ENCODE assay signal across 11 cellular contexts in genomic region chr22:42747701-42748513, GRCh38. TPM values are rescaled to one million over a fixed set of nuclear protein-coding genes. Genes with fewer than 3 reads are reported as not detected.
DNase-seq lines count a peak whose midpoint lies in the region; ATAC-seq, FAIRE-seq and TF ChIP-seq lines count a peak whose summit lies in the region.
"Had no signal": no experiment of that assay in that cellular context is flagged by ENCODE, and none has a peak within 500 bp of the region (broad histone marks: within the 10 kb centered on the region; RNA-seq: fewer than 3 reads in every experiment).

No MANE protein-coding gene starts in this region.

- dilution Hi-C loops in keratinocyte (cut with MboI; ENCODE audit: extremely low pct_ligation_motif_present, low sequenced_read_pairs), result no loop called here

- peak; percentile 32 for FAIRE-seq in keratinocyte (lab: Jason Lieb, UNC)
- FAIRE-seq in GM12892 (lab: Jason Lieb, UNC), result no peak

- TF ChIP-seq CTCF in keratinocyte (optimal IDR thresholded peaks at IDR 0.05 in 1 of 3, IDR thresholded peaks at IDR 0.05 in 1 of 3, conservative IDR thresholded peaks at IDR 0.05 in 1 of 3; ENCODE audit: extremely low read depth in 1 of 3, insufficient read depth in 2 of 3, low read length in 3 of 3), result no peak
- TF ChIP-seq CTCF in upper lobe of left lung (IDR thresholded peaks at IDR 0.05), result no peak

- H3K27ac ChIP-seq in keratinocyte (ENCODE audit: control insufficient read depth, insufficient read depth, low read length), result peak overlapping the region; percentile 60
- peak overlapping the region in 3 of 4 donors; percentile 17 to 46 (median 18) for H3K27ac ChIP-seq in upper lobe of left lung

- H3K9ac ChIP-seq in keratinocyte (ENCODE audit: control insufficient read depth, extremely low read depth, insufficient read depth, low read length), result peak overlapping the region; percentile 45

- no peaks in the 10 kb centered on the region for H3K79me2 ChIP-seq in keratinocyte (ENCODE audit: control insufficient read depth, insufficient read depth, low read length)

- no peaks in the 10 kb centered on the region for H3K9me3 ChIP-seq in keratinocyte (ENCODE audit: control insufficient read depth, low read depth, low read length)
- H3K9me3 ChIP-seq in upper lobe of left lung, result no peaks in the 10 kb centered on the region

- H4K20me1 ChIP-seq in keratinocyte (ENCODE audit: control insufficient read depth, extremely low read depth, insufficient read depth, low read length), result no peaks in the 10 kb centered on the region

- peaks cover 33% of the 10 kb centered on the region for H3K4me1 ChIP-seq in keratinocyte (ENCODE audit: control insufficient read depth, extremely low read depth, insufficient read depth, low read length)
- H3K4me1 ChIP-seq in upper lobe of left lung, result peaks cover 16 to 41% (median 31%) of the 10 kb centered on the region in 4 donors

- no peak overlapping the region for H3K4me3 ChIP-seq in keratinocyte (ENCODE audit: control insufficient read depth in 2 of 3, extremely low read depth in 1 of 3, insufficient read depth in 2 of 3, low read depth in 1 of 3, low read length in 3 of 3)
- H3K4me3 ChIP-seq in upper lobe of left lung, result no peak overlapping the region

- no peak for TF ChIP-seq EP300 in upper lobe of left lung (IDR thresholded peaks at IDR 0.05)

- H3K36me3 ChIP-seq in keratinocyte (ENCODE audit: control insufficient read depth in 2 of 2, extremely low read depth in 1 of 2, insufficient read depth in 2 of 2, low read length in 2 of 2) (no peaks in the 10 kb centered on the region), upper lobe of left lung (no peaks in the 10 kb centered on the region)

- no peaks in the 10 kb centered on the region for H3K9me1 ChIP-seq in keratinocyte (ENCODE audit: control insufficient read depth, extremely low read depth, insufficient read depth, low read length)

- WGBS in upper lobe of left lung, 2 donors, result 62 to 69% methylated on average over 14 of the region's 14 CpGs

- DNase-seq in NCI-H146 (lab: John Stamatoyannopoulos, UW) (peak; percentile 42), NCI-H146 treated with DMSO at 0.1 percent for 48 hours (lab: John Stamatoyannopoulos, UW; ENCODE audit: unreplicated experiment) (no peak), astrocyte of the hippocampus (ENCODE audit: low read depth, low spot score) (peak; percentile 67), keratinocyte (ENCODE audit: low read depth, low spot score) (no peak), upper lobe of left lung (no peak), GM12892 (ENCODE audit: insufficient read length) (no peak)
- DNase-seq: ACHN; activated naive CD4-positive, alpha-beta T cell treated with anti-CD3 and anti-CD28 coated beads for 36 hours; SHP77 had no signal

- TF ChIP-seq POLR2A in upper lobe of left lung (IDR thresholded peaks at IDR 0.05) (no peak), GM12892 (IDR thresholded peaks at IDR 0.05; ENCODE audit: low read depth, low read length) (no peak)

- H3K27me3 ChIP-seq in keratinocyte (ENCODE audit: control insufficient read depth, extremely low read depth, insufficient read depth, low read length), result no peaks in the 10 kb centered on the region
- no peaks in the 10 kb centered on the region for H3K27me3 ChIP-seq in upper lobe of left lung

- peak overlapping the region; percentile 40 for H3K4me2 ChIP-seq in keratinocyte (ENCODE audit: control insufficient read depth, extremely low read depth, insufficient read depth, low read depth, low read length)

- ATAC-seq in upper lobe of left lung (ENCODE audit: low FRiP score in 2 of 2) (no peak), HG03097 (IDR thresholded peaks at IDR 0.05; ENCODE audit: low FRiP score, unreplicated experiment) (no peak), GM21360 (IDR thresholded peaks at IDR 0.05; ENCODE audit: unreplicated experiment) (no peak)

- H2AFZ ChIP-seq in keratinocyte (ENCODE audit: control insufficient read depth, low read length), result peak overlapping the region; percentile 67

RNA-seq across cellular contexts. Expression of gene A4GALT, which starts 27.2 kb away (rescaled TPM):
- polyA plus RNA-seq in keratinocyte, result 1.6 to 4.4 TPM (median 3.0 TPM) in 3 replicates
- 2.1 TPM for polyA plus RNA-seq in keratinocyte (2011; ENCODE audit: low read depth)
- 2.4 and 5.0 TPM in 2 replicates for polyA plus RNA-seq in keratinocyte (2011; cell fraction: cytosol; rRNA removed)
- 5.6 and 6.7 TPM in 2 replicates for polyA plus RNA-seq in keratinocyte (2011; cell fraction: nucleus; rRNA removed)
- polyA plus RNA-seq in keratinocyte (2012; ENCODE audit: low replicate concordance), result 4.1 and 8.3 TPM in 2 replicates
- 1.6 to 3.7 TPM (median 2.1 TPM) in 3 replicates for polyA minus RNA-seq in keratinocyte
- polyA minus RNA-seq in keratinocyte (2011; cell fraction: cytosol; rRNA and poly(A)+ RNA removed), result 10.9 TPM
- polyA minus RNA-seq in keratinocyte (2011; cell fraction: nucleus; rRNA and poly(A)+ RNA removed), result 3.8 and 4.0 TPM in 2 replicates
- total RNA-seq in upper lobe of left lung, result 10 to 100 TPM in 5 of 6 donors, 1 to 10 TPM in 1; 7.7 to 30.0 (median 16.1) TPM
- 4.0 TPM for polyA plus RNA-seq in GM12892 (2012; ENCODE audit: missing spikeins)
- total RNA-seq: activated naive CD4-positive, alpha-beta T cell treated with anti-CD3 and anti-CD28 coated beads for 36 hours had no signal

Comparison
In these comparisons a context has a peak if more than half of its experiments do, and no peak if none do; other contexts are left out.
1. DNase-seq: peak in NCI-H146 (single experiment) and astrocyte of the hippocampus (single experiment); none in NCI-H146 treated with DMSO at 0.1 percent for 48 hours (single experiment), keratinocyte (single experiment), upper lobe of left lung (0 of 2) and GM12892 (single experiment).